In the genomic region with DNA sequence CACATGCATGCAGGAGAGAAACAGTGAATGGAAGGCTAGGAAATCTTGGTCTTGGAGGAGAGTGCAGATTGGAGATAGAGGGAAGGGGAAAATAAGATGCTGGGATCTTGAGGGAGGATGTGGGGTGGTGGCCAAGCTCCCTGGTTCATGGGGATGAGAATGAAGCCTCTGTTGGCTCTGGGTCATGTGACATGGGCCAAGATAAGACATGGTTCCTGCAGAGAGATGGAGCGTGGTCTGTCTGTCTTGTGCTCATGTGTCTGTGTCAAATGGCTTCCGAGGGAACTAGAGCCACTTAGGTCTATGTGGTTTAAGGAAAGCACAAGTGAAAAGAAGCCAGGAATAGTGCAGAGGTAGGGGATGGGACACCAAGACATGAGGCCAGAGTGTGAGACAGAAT, we compare ENCODE assay signal across 24 cellular contexts. TPM values are rescaled to one million over a fixed set of nuclear protein-coding genes. Genes with fewer than 3 reads are reported as not detected.
"Had no signal": no experiment of that assay in that cellular context is flagged by ENCODE, and none has a peak within 500 bp of the region (broad histone marks: within the 10 kb centered on the region; RNA-seq: fewer than 3 reads in every experiment).

No MANE protein-coding gene starts in this region.

- H3K9me3 Mint-ChIP-seq: T-cell had no signal

- H3K36me3 Mint-ChIP-seq: T-cell had no signal

- H3K4me3 ChIP-seq: MG63, SJSA1 had no signal

- DNase-seq: Karpas-422, KG1, MG63, NCI-H1092, NCI-H1105 treated with DMSO at 0.1 percent for 48 hours, NCI-H1417 treated with DMSO at 0.1 percent for 48 hours, NCI-H146, NCI-H1694 treated with DMSO at 0.1 percent for 48 hours, NCI-H1930, NCI-H2081, NCI-H2107, NCI-H2227 treated with DMSO at 0.1 percent for 48 hours, NCI-H524, NCI-H526 treated with DMSO at 0.1 percent for 48 hours, NCI-H748 treated with DMSO at 0.1 percent for 48 hours, Right ventricle myocardium superior, RPMI8226, SIG-M5, SK-N-SH, SW 1271, T-cell had no signal

- H3K9ac ChIP-seq: SK-N-SH had no signal

- H3K4me2 ChIP-seq: SK-N-SH had no signal

- H3K27ac Mint-ChIP-seq: T-cell had no signal

- H3K4me3 Mint-ChIP-seq: T-cell had no signal

- ATAC-seq: T-cell had no signal

- H3K9me3 ChIP-seq: MG63, SJSA1, SK-N-SH had no signal

- H3K36me3 ChIP-seq: MG63, SJSA1 had no signal

- H3K4me1 ChIP-seq: SJSA1 had no signal

- H3K27ac ChIP-seq: SJSA1 had no signal

RNA-seq across cellular contexts. Expression of gene FFAR2, which starts 30.8 kb away (rescaled TPM):
- total RNA-seq: NCI-H460, SJSA1, T-cell had no signal

RNA-seq across cellular contexts. Expression of gene GPR42, which starts 46.4 kb away (rescaled TPM):
- total RNA-seq: HT-29, NCI-H460, Right ventricle myocardium superior, SJSA1, T-cell had no signal

RNA-seq across cellular contexts. Expression of gene FFAR3, which starts 59.0 kb away (rescaled TPM):
- total RNA-seq: HT-29, NCI-H460, Right ventricle myocardium superior, SJSA1 had no signal
